ENCODE assay signal across 2 cellular contexts in genomic region chr20:57734754-57735153, GRCh38.
TF ChIP-seq lines count a peak whose summit lies in the region.

No MANE protein-coding gene starts in this region.

TF ChIP-seq in HEK293, 187 proteins besides CTCF, POLR2A, EP300 and RAD21:
- 0 out of 2 replicates have a peak, but pooled peaks have one; percentile 13 for TF ChIP-seq GLIS1 (tag by site-specific recombination; IDR thresholded peaks at IDR 0.05)
- no peak for TF ChIP-seq ZBTB10 (tag by site-specific recombination; IDR thresholded peaks at IDR 0.05)

TF ChIP-seq in H1, 55 proteins besides CTCF, POLR2A, EP300 and RAD21 (continued from another document):
- TF ChIP-seq TAF7 (optimal IDR thresholded peaks at IDR 0.05; ENCODE audit: borderline replicate concordance, low read depth, low read length) (no peak), SAP30 (IDR thresholded peaks at IDR 0.05; ENCODE audit: insufficient read depth, insufficient replicate concordance, low read length) (no peak), SUZ12 (IDR thresholded peaks at IDR 0.05; ENCODE audit: low read length) (no peak), SIRT6 (IDR thresholded peaks at IDR 0.05; ENCODE audit: low read length) (no peak), PHF8 (conservative IDR thresholded peaks at IDR 0.05; ENCODE audit: low read depth, low read length) (no peak), SP2 (IDR thresholded peaks at IDR 0.05; ENCODE audit: low read length) (no peak), EGR1 (IDR thresholded peaks at IDR 0.05; ENCODE audit: borderline replicate concordance, low read depth, low read length) (no peak), SP1 (IDR thresholded peaks at IDR 0.05; ENCODE audit: low read depth, low read length) (no peak), POU5F1 (IDR thresholded peaks at IDR 0.05; ENCODE audit: low read depth, low read length) (no peak), KDM4A (IDR thresholded peaks at IDR 0.05; ENCODE audit: low read depth, low read length, severe bottlenecking) (no peak), CREB1 (IDR thresholded peaks at IDR 0.05) (no peak), RFX5 (IDR thresholded peaks at IDR 0.05; ENCODE audit: borderline replicate concordance, low read depth, low read length) (no peak), RXRA (IDR thresholded peaks at IDR 0.05; ENCODE audit: insufficient read depth, low read depth, low read length) (no peak), POLR2AphosphoS5 (IDR thresholded peaks at IDR 0.05; ENCODE audit: low read depth, low read length) (no peak), SIX5 (IDR thresholded peaks at IDR 0.05; ENCODE audit: low read depth, low read length) (no peak), KDM1A (IDR thresholded peaks at IDR 0.05; ENCODE audit: borderline replicate concordance, low read length) (no peak)
